In the genomic region with DNA sequence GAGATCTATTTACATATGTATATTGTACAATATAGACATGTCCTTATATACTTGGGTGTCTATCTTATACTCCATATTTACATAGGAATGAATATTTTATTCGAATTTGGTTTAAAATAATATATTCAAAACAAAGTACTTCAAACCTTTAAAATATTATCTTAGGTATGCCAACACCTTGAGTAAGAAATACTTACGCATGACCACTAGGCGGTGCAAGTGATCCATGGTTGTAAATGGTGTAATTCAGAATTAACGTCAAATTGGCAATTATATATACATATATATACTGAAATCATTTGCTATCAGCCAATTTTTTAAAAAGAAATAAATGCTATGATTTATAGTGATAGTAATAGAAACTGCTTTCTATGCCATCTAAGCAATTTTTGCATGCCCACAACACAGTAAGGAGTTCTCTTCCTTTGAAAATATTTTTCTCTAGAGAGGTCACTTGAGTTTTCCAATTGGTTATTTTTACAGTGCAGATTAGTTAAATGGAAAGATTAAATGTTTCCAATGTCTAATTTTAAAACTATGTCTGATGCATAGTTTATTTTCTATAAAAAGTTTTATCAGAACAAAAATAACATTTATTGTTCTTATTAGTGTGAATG, we compare ENCODE assay signal across 8 cellular contexts. TPM values are rescaled to one million over a fixed set of nuclear protein-coding genes. Genes with fewer than 3 reads are reported as not detected.
DNase-seq lines count a peak whose midpoint lies in the region; ATAC-seq and TF ChIP-seq lines count a peak whose summit lies in the region.

No MANE protein-coding gene starts in this region.

- H3F3A ChIP-seq in GM23338 (replicated peaks; ENCODE audit: low read depth), result no peaks in the 10 kb centered on the region

- TF ChIP-seq CTCF in GM23338 (conservative IDR thresholded peaks at IDR 0.05; ENCODE audit: low read depth in 2 of 2) (peak; percentile 80 to 96), psoas muscle (IDR thresholded peaks at IDR 0.05) (peak; percentile 72)

- H3K9me3 Mint-ChIP-seq in GM23338, result no peaks in the 10 kb centered on the region

- no peaks in the 10 kb centered on the region for H3K27me3 Mint-ChIP-seq in GM23338 (ENCODE audit: insufficient read depth, low read depth, poor library complexity)

- ATAC-seq in GM23338, result no peak
- ATAC-seq in psoas muscle, result no peak

- no peaks in the 10 kb centered on the region for H4K20me1 ChIP-seq in GM23338 (replicated peaks; ENCODE audit: insufficient read depth)

- TF ChIP-seq POLR2A in erythroblast (IDR thresholded peaks at IDR 0.05; ENCODE audit: low read length), result no peak

- 9 to 16% (median 16%) methylated on average over 4 of the region's 4 CpGs for WGBS in psoas muscle, 3 donors

- H3K36me3 Mint-ChIP-seq in GM23338 (ENCODE audit: low read depth), result no peaks in the 10 kb centered on the region

- H3K9me3 ChIP-seq in psoas muscle, result no peaks in the 10 kb centered on the region

- peak; percentile 71 for DNase-seq in DMS 273 (lab: John Stamatoyannopoulos, UW; ENCODE audit: unreplicated experiment)
- DNase-seq in GM23338 (ENCODE audit: low spot score), result peak; percentile 74
- peak; percentile 64 for DNase-seq in NCI-H2196 (lab: John Stamatoyannopoulos, UW; ENCODE audit: unreplicated experiment)
- DNase-seq in activated CD4-positive, alpha-beta T cell treated with anti-CD3 and anti-CD28 coated beads, Interleukin-2, amount 50 U/mL, for 4 hours, result peak; percentile 31 to 42
- peak; percentile 65 to 80 for DNase-seq in erythroblast (lab: John Stamatoyannopoulos, UW)
- DNase-seq in psoas muscle, result no peak
- DNase-seq in germinal center (ENCODE audit: low spot score), result no peak
- no peak for DNase-seq in mucosa of gallbladder (ENCODE audit: low spot score)

- H3K27me3 ChIP-seq in GM23338 (ENCODE audit: insufficient read depth) (no peaks in the 10 kb centered on the region), psoas muscle (ENCODE audit: insufficient read depth in 3 of 3, low read length in 2 of 3) (no peaks in the 10 kb centered on the region)

- H3K9me2 ChIP-seq in GM23338 (ENCODE audit: insufficient read depth), result no peaks in the 10 kb centered on the region

- H3K36me3 ChIP-seq in GM23338 (ENCODE audit: insufficient read depth) (no peaks in the 10 kb centered on the region), psoas muscle (ENCODE audit: insufficient read depth in 1 of 2, low read depth in 1 of 2) (no peaks in the 10 kb centered on the region)

- no peak overlapping the region for H3K4me3 ChIP-seq in GM23338
- no peak overlapping the region for H3K4me3 ChIP-seq in psoas muscle

- H3K4me3 Mint-ChIP-seq in GM23338, result no peak overlapping the region

- no peak overlapping the region for H3K27ac Mint-ChIP-seq in GM23338

- H2AFZ ChIP-seq in GM23338, result no peak overlapping the region

- no peak overlapping the region for H3K4me2 ChIP-seq in GM23338

- no peaks in the 10 kb centered on the region for H3K79me2 ChIP-seq in GM23338 (replicated peaks; ENCODE audit: insufficient read depth)

- H3K4me1 ChIP-seq in GM23338 (ENCODE audit: insufficient read depth) (peaks cover under 1% of the 10 kb centered on the region; the same call in 1 of the 2 replicates), psoas muscle (no peaks in the 10 kb centered on the region)

- H3K4me1 Mint-ChIP-seq in GM23338, result peaks cover 11% of the 10 kb centered on the region

- H3K27ac ChIP-seq in GM23338 (ENCODE audit: low read depth) (no peak overlapping the region), psoas muscle (no peak overlapping the region)

- intact Hi-C loops in psoas muscle (cut with DNase I), result no loop called here

TF ChIP-seq in GM23338, 12 proteins besides CTCF, POLR2A, EP300 and RAD21 (continues in another document):
- TF ChIP-seq POLR2AphosphoS5 (IDR thresholded peaks at IDR 0.05; ENCODE audit: low read depth), result no peak
- TF ChIP-seq NANOG (IDR thresholded peaks at IDR 0.05; ENCODE audit: borderline replicate concordance), result no peak
- TF ChIP-seq ZNF331 (CRISPR knock-in tag; IDR thresholded peaks at IDR 0.05; ENCODE audit: low read depth), result no peak
- TF ChIP-seq REST (IDR thresholded peaks at IDR 0.05; ENCODE audit: unreplicated experiment), result no peak
- TF ChIP-seq EZH2phosphoT487 (IDR thresholded peaks at IDR 0.05; ENCODE audit: unreplicated experiment), result no peak
- no peak for TF ChIP-seq CREB1 (CRISPR knock-in tag; IDR thresholded peaks at IDR 0.05; ENCODE audit: low read depth)
- TF ChIP-seq STAT1 (IDR thresholded peaks at IDR 0.05; ENCODE audit: unreplicated experiment), result no peak
- TF ChIP-seq ETS1 (IDR thresholded peaks at IDR 0.05), result no peak
- no peak for TF ChIP-seq ZNF114 (CRISPR knock-in tag; IDR thresholded peaks at IDR 0.05)
- TF ChIP-seq EZH2 (IDR thresholded peaks at IDR 0.05; ENCODE audit: low read depth, unreplicated experiment), result no peak

RNA-seq across cellular contexts. Expression of gene SPAG16, which starts 37.5 kb away (rescaled TPM):
- 19.7 and 20.2 TPM in 2 replicates for total RNA-seq in GM23338 (2014; rRNA removed; shearing (Covaris generic))
- polyA plus RNA-seq in GM23338 (2016; fragmentation: Nextera tagmentation; extraction: Ambion mirVana) (41.4 and 47.8 TPM in 2 replicates), psoas muscle (1 to 10 TPM; 1.6 to 4.3 (median 1.8) TPM)
- total RNA-seq in psoas muscle (1 to 10 TPM; 4.0 to 8.7 (median 5.1) TPM), mucosa of gallbladder (62.7 TPM)

Comparison
In these comparisons a context has a peak if more than half of its experiments do, and no peak if none do; other contexts are left out.
1. DNase-seq: peak in DMS 273 (single experiment), GM23338 (single experiment), NCI-H2196 (single experiment), activated CD4-positive, alpha-beta T cell treated with anti-CD3 and anti-CD28 coated beads, Interleukin-2, amount 50 U/mL, for 4 hours (2 of 2) and erythroblast (2 of 2); none in psoas muscle (0 of 2), germinal center (single experiment) and mucosa of gallbladder (single experiment).